In the genomic region with DNA sequence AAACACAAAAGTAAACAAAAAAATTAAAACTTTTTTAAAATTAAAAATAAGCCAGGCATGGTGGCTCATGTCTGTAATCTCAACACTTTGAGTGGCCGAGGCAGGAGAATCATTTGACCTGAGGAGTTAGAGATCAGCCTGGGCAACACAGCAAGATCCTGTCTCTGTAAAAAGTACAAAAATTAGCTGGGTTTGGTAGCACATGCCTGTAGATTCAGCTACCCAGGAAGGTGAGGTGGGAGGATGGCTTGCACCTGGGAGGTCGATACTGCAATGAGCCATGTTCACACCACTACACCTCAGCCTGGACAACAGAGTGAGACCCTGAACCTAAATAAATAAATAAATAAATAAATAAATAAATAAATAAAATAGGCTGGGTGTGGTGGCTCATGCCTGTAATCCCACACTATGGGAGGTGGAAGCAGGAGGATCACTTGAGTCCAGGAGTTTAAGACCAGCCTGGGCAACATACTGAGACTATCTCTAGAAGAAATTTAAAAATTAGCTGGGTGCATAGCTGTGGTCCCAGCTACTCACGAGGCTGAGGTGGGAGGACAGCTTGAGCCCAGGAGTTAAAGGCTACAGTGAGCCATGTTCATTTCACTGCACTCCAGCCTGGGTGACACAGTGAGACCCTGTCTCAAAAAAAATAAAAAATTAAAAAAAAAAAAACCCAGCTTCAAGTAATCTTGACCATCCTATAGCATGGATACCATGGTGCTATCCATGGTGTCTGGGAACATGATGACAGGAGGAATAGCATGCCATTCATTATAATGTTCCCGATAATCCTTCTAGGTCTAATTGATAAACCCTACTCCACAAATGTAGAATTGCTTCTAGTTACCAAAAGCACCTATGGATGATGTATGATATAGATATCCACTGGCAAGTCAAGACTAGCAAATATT, we compare ENCODE assay signal across 23 cellular contexts.
"Had no signal": no experiment of that assay in that cellular context is flagged by ENCODE, and none has a peak within 500 bp of the region (broad histone marks: within the 10 kb centered on the region; RNA-seq: fewer than 3 reads in every experiment).

No MANE protein-coding gene starts in this region.

- H3K27me3 Mint-ChIP-seq: activated naive CD8-positive, alpha-beta T cell treated with anti-CD3 and anti-CD28 coated beads, Interleukin-2, amount 10 ng/mL, durations not matched to agents 7 days and 5 days; natural killer cell treated with Interleukin-12 subunit alpha and Interleukin-12 subunit beta and Interleukin-15 and Interleukin-18, amount 100 ng/mL, for 72 hours; T-helper 17 cell had no signal

- H3K9me3 ChIP-seq: lower lobe of right lung, pancreas, thyroid gland, upper lobe of right lung had no signal

- H3K27ac ChIP-seq: lower lobe of right lung, pancreas, thyroid gland, upper lobe of right lung had no signal

- H3K36me3 Mint-ChIP-seq: natural killer cell treated with Interleukin-12 subunit alpha and Interleukin-12 subunit beta and Interleukin-15 and Interleukin-18, amount 100 ng/mL, for 72 hours had no signal

- H3K27ac Mint-ChIP-seq: activated naive CD4-positive, alpha-beta T cell treated with anti-CD3 and anti-CD28 coated beads for 36 hours; activated naive CD8-positive, alpha-beta T cell treated with anti-CD3 and anti-CD28 coated beads, Interleukin-2, amount 10 ng/mL, durations not matched to agents 7 days and 5 days; activated T-cell treated with anti-CD3 and anti-CD28 coated beads, Interleukin-2, amount 50 U/mL, for 72 hours; natural killer cell treated with Interleukin-12 subunit alpha and Interleukin-12 subunit beta and Interleukin-15 and Interleukin-18, amount 100 ng/mL, for 72 hours had no signal

- DNase-seq: activated CD4-positive, alpha-beta T cell treated with anti-CD3 and anti-CD28 coated beads for 4 hours; activated CD4-positive, alpha-beta T cell treated with anti-CD3 and anti-CD28 coated beads, Interleukin-2, amount 50 U/mL, for 48 hours; activated CD4-positive, CD25-positive, alpha-beta regulatory T cell; activated CD8-positive, alpha-beta memory T cell treated with anti-CD3 and anti-CD28 coated beads, Interleukin-2, amount 50 U/mL, for 48 hours; activated effector memory CD4-positive, alpha-beta T cell treated with Interleukin-2 at 50 U/mL for 16 hours; activated naive CD4-positive, alpha-beta T cell treated with anti-CD3 and anti-CD28 coated beads for 36 hours; activated naive CD8-positive, alpha-beta T cell treated with anti-CD3 and anti-CD28 coated beads, Interleukin-2, amount 10 ng/mL, durations not matched to agents 7 days and 5 days; activated T-cell treated with anti-CD3 and anti-CD28 coated beads, Interleukin-2, amount 50 U/mL, for 72 hours; amygdala; cerebellar nuclear complex; cortex of kidney; lower lobe of right lung; pancreas; stimulated activated CD4-positive, alpha-beta T cell treated with anti-CD3 and anti-CD28 coated beads, Interleukin-4, amount 100 ng/mL, for 1 hour; stimulated activated naive CD4-positive, alpha-beta T cell treated with Interleukin-2 at 50 U/mL for 16 hours; substantia nigra; SW 1271; T-helper 17 cell; thyroid gland; upper lobe of right lung had no signal

- H3K9me3 Mint-ChIP-seq: activated naive CD4-positive, alpha-beta T cell treated with anti-CD3 and anti-CD28 coated beads for 36 hours; activated naive CD8-positive, alpha-beta T cell treated with anti-CD3 and anti-CD28 coated beads, Interleukin-2, amount 10 ng/mL, durations not matched to agents 7 days and 5 days; activated T-cell treated with anti-CD3 and anti-CD28 coated beads, Interleukin-2, amount 50 U/mL, for 72 hours; natural killer cell treated with Interleukin-12 subunit alpha and Interleukin-12 subunit beta and Interleukin-15 and Interleukin-18, amount 100 ng/mL, for 72 hours had no signal

- ATAC-seq: activated T-cell treated with anti-CD3 and anti-CD28 coated beads, Interleukin-2, amount 50 U/mL, for 72 hours; left lobe of liver; lower lobe of right lung; natural killer cell treated with Interleukin-12 subunit alpha and Interleukin-12 subunit beta and Interleukin-15 and Interleukin-18, amount 100 ng/mL, for 72 hours; pancreas; sciatic nerve; T-helper 17 cell had no signal

- FAIRE-seq: pancreas had no signal

- H3K27me3 ChIP-seq: pancreas, thyroid gland, upper lobe of right lung had no signal

- H3K36me3 ChIP-seq: lower lobe of right lung, pancreas, thyroid gland, upper lobe of right lung had no signal

- H3K4me3 ChIP-seq: lower lobe of right lung, pancreas, thyroid gland, upper lobe of right lung had no signal

- H3K4me3 Mint-ChIP-seq: activated naive CD4-positive, alpha-beta T cell treated with anti-CD3 and anti-CD28 coated beads for 36 hours; activated naive CD8-positive, alpha-beta T cell treated with anti-CD3 and anti-CD28 coated beads, Interleukin-2, amount 10 ng/mL, durations not matched to agents 7 days and 5 days; activated T-cell treated with anti-CD3 and anti-CD28 coated beads, Interleukin-2, amount 50 U/mL, for 72 hours; natural killer cell treated with Interleukin-12 subunit alpha and Interleukin-12 subunit beta and Interleukin-15 and Interleukin-18, amount 100 ng/mL, for 72 hours had no signal
